ENCODE assay signal across 12 cellular contexts in the genomic region with DNA sequence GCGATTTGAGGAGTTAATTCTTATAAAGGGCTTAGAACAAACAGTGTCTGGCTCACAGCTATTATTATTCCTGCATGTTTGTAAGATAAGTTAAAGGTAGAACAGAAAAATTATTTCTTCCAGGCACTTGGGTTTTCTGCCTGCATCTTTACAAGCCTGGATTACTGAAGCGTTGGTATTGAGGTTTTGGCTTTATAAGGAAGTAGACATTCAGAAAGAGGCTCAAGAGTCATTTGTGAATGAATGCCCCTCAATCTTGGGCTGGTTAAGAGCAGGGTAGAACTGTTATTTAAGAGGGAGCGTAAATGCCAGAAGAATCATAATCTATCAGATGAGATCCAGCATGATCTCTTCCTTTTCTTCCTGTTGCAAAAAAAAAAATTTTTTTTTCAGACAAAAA.
A peak's percentile ranks its signal among the peaks of the same experiment; 100 is the strongest.
DNase-seq lines count a peak whose midpoint lies in the region; ATAC-seq and TF ChIP-seq lines count a peak whose summit lies in the region.
"Had no signal": no experiment of that assay in that cellular context is flagged by ENCODE, and none has a peak within 500 bp of the region (broad histone marks: within the 10 kb centered on the region; RNA-seq: fewer than 3 reads in every experiment).

No MANE protein-coding gene starts in this region.

- H3K4me1 Mint-ChIP-seq in endothelial cell (ENCODE audit: unreplicated experiment) = peaks cover 24% of the 10 kb centered on the region

- DNase-seq in GF-D8 (lab: John Stamatoyannopoulos, UW) = peak; percentile 11
- peak; percentile 62 for DNase-seq in NB4 (ENCODE audit: low read depth)
- DNase-seq in endothelial cell (ENCODE audit: low spot score) = no peak
- DNase-seq in prostate gland (ENCODE audit: low spot score) = no peak
- DNase-seq in mucosa of descending colon = no peak
- DNase-seq in NCI-H69 (lab: John Stamatoyannopoulos, UW) = no peak
- DNase-seq in NCI-H345 (lab: John Stamatoyannopoulos, UW) = no peak
- DNase-seq: dermis blood vessel endothelial cell, DND-41, GOT3, hippocampal formation had no signal

- intact Hi-C loops in prostate gland (cut with DNase I) (no loop called here), mucosa of descending colon (cut with DNase I, micrococcal nuclease) (no loop called here)

- TF ChIP-seq POLR2A in NB4 (IDR thresholded peaks at IDR 0.05; ENCODE audit: extremely low read depth, insufficient read length) (no peak), prostate gland (IDR thresholded peaks at IDR 0.05) (no peak)

- H3K27ac Mint-ChIP-seq in endothelial cell (ENCODE audit: unreplicated experiment) = peak overlapping the region; percentile 59

- TF ChIP-seq CTCF in NB4 (IDR thresholded peaks at IDR 0.05; ENCODE audit: low read depth, low read length) = no peak
- TF ChIP-seq CTCF in endothelial cell (IDR thresholded peaks at IDR 0.05; ENCODE audit: unreplicated experiment) = no peak
- TF ChIP-seq CTCF in prostate gland (IDR thresholded peaks at IDR 0.05) = no peak
- TF ChIP-seq CTCF in mucosa of descending colon (IDR thresholded peaks at IDR 0.05) = no peak

- H3K27me3 Mint-ChIP-seq in endothelial cell (ENCODE audit: unreplicated experiment) = peaks cover 4% of the 10 kb centered on the region

- peak overlapping the region; percentile 98 to 100 for H3K27ac ChIP-seq in prostate gland

- no peaks in the 10 kb centered on the region for H3K9me3 Mint-ChIP-seq in endothelial cell (ENCODE audit: unreplicated experiment)

- no peak overlapping the region for H3K4me3 ChIP-seq in NB4 (ENCODE audit: low read depth, low read length)
- no peak overlapping the region for H3K4me3 ChIP-seq in prostate gland
- H3K4me3 ChIP-seq in mucosa of descending colon = no peak overlapping the region

- H3K4me1 ChIP-seq in prostate gland (replicated peaks) = peaks cover 8% of the 10 kb centered on the region
- peaks cover 3% of the 10 kb centered on the region for H3K4me1 ChIP-seq in mucosa of descending colon (ENCODE audit: low read depth)

- H3K4me3 Mint-ChIP-seq in endothelial cell (ENCODE audit: unreplicated experiment) = no peak overlapping the region

- ATAC-seq in mucosa of descending colon (no peak), HG02981 (IDR thresholded peaks at IDR 0.05; ENCODE audit: unreplicated experiment) (no peak)

- H3K36me3 ChIP-seq in prostate gland (no peaks in the 10 kb centered on the region), mucosa of descending colon (ENCODE audit: low read depth) (no peaks in the 10 kb centered on the region)

- H3K27me3 ChIP-seq in prostate gland (replicated peaks; ENCODE audit: insufficient read depth) = no peaks in the 10 kb centered on the region

- 38% methylated on average over 3 of the region's 3 CpGs for WGBS in prostate gland

- H3K36me3 Mint-ChIP-seq in endothelial cell (ENCODE audit: low read depth, unreplicated experiment) = no peaks in the 10 kb centered on the region

- H3K9me3 ChIP-seq in prostate gland = no peaks in the 10 kb centered on the region
- no peaks in the 10 kb centered on the region for H3K9me3 ChIP-seq in mucosa of descending colon

Comparison
In these comparisons a context has a peak if more than half of its experiments do, and no peak if none do; other contexts are left out.
1. DNase-seq: peak in GF-D8 (single experiment) and NB4 (single experiment); none in endothelial cell (single experiment), prostate gland (single experiment), mucosa of descending colon (0 of 3), NCI-H69 (single experiment) and NCI-H345 (single experiment).